Comparison of ENCODE assay signal across 11 cellular contexts in the genomic region with DNA sequence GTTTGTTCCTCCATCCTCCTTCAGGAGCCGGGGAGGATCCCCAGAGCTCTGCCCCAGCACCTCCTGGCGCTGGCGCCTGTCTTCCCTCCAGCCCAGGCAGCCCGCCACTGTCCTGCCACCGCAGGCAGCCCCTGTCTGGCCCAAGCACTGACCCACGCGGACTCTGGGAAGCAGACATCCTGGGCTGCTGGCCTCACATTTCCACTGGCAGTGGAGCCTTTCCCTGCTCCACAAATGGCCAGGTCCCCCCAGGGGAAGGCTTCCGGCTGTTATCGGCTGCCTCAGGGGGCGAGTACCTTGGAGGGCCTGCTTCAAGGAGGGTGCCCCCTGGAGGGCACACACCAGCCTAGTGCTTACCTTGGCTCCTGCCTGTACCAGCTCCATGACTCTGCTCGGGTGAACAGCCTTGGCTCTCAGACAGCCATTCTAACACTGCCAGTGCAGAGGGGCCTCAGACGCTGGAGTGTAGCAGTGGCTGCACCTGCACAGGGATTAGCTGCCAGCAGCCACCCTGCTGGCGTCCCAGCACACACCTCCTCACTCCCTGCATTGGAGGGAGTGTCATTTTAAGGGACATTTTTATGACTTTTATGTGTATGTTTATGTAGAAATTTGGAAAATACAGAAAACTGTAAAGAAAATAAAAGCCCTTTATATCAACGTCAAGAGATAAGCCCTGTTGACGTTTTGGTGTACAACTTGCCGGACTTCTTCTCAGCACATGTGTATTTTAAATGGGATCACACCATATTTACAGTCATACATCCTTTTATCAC. TPM values are rescaled to one million over a fixed set of nuclear protein-coding genes. Genes with fewer than 3 reads are reported as not detected.
DNase-seq lines count a peak whose midpoint lies in the region; ATAC-seq and TF ChIP-seq lines count a peak whose summit lies in the region.
"Had no signal": no experiment of that assay in that cellular context is flagged by ENCODE, and none has a peak within 500 bp of the region (broad histone marks: within the 10 kb centered on the region; RNA-seq: fewer than 3 reads in every experiment).

No MANE protein-coding gene starts in this region.

- peaks cover 18% of the 10 kb centered on the region for H3K27me3 Mint-ChIP-seq in activated CD4-positive, alpha-beta T cell treated with anti-CD3 and anti-CD28 coated beads, Interleukin-2, amount 10 ng/mL, durations not matched to agents 24 days and 14 days

- H3K27ac ChIP-seq in heart right ventricle (no peak overlapping the region), upper lobe of right lung (peak overlapping the region; percentile 30)

- no peak overlapping the region for H3K27ac Mint-ChIP-seq in activated CD4-positive, alpha-beta T cell treated with anti-CD3 and anti-CD28 coated beads, Interleukin-2, amount 10 ng/mL, durations not matched to agents 24 days and 14 days

- DNase-seq in heart right ventricle, result no peak
- DNase-seq in Right ventricle myocardium inferior (ENCODE audit: missing footprints), result no peak
- peak; percentile 57 for DNase-seq in NCI-H510A treated with DMSO at 0.1 percent for 48 hours (lab: John Stamatoyannopoulos, UW)
- DNase-seq in epithelial cell of proximal tubule (ENCODE audit: low read depth), result no peak
- DNase-seq in upper lobe of right lung, result no peak
- no peak for DNase-seq in hepatic stellate cell (ENCODE audit: low spot score)
- DNase-seq in GOT3 (lab: John Stamatoyannopoulos, UW), result no peak
- no peak for DNase-seq in activated CD4-positive, alpha-beta T cell treated with anti-CD3 and anti-CD28 coated beads, Interleukin-2, amount 10 ng/mL, durations not matched to agents 24 days and 14 days
- DNase-seq: activated naive CD4-positive, alpha-beta T cell treated with Interleukin-2 at 50 U/mL for 16 hours had no signal

- H3K4me1 ChIP-seq in heart right ventricle (peaks cover 0 to 6% (median 0%) of the 10 kb centered on the region in 9 donors), upper lobe of right lung (peaks cover 20% of the 10 kb centered on the region)

- H3K27me3 ChIP-seq in heart right ventricle, result peaks cover 0 to 13% (median 0%) of the 10 kb centered on the region in 7 donors
- no peaks in the 10 kb centered on the region for H3K27me3 ChIP-seq in upper lobe of right lung

- no peaks in the 10 kb centered on the region for H3K36me3 Mint-ChIP-seq in activated CD4-positive, alpha-beta T cell treated with anti-CD3 and anti-CD28 coated beads, Interleukin-2, amount 10 ng/mL, durations not matched to agents 24 days and 14 days (ENCODE audit: low read depth)
- H3K36me3 Mint-ChIP-seq: type B pancreatic cell had no signal

- H3K36me3 ChIP-seq in heart right ventricle (peaks cover 0 to 40% (median 0%) of the 10 kb centered on the region in 9 donors), upper lobe of right lung (no peaks in the 10 kb centered on the region)

- peaks cover 4% of the 10 kb centered on the region for H3K4me1 Mint-ChIP-seq in activated CD4-positive, alpha-beta T cell treated with anti-CD3 and anti-CD28 coated beads, Interleukin-2, amount 10 ng/mL, durations not matched to agents 24 days and 14 days

- H3K4me3 ChIP-seq in heart right ventricle (no peak overlapping the region), epithelial cell of proximal tubule (ENCODE audit: low read depth, low read length) (no peak overlapping the region), upper lobe of right lung (no peak overlapping the region)
- H3K4me3 ChIP-seq: smooth muscle cell had no signal

- intact Hi-C loops in heart right ventricle (cut with DNase I) (loop anchor here in 1 of 10 donors (10.0 kb wide), 1 partner anchor 47 kb away; no protein-coding TSS in a partner anchor), Right ventricle myocardium inferior (cut with DNase I) (no loop called here), upper lobe of right lung (cut with DNase I) (no loop called here)
- intact Hi-C loops in activated CD4-positive, alpha-beta T cell treated with anti-CD3 and anti-CD28 coated beads, Interleukin-2, amount 10 ng/mL, durations not matched to agents 24 days and 14 days (cut with micrococcal nuclease), result loop anchor here (1.0 kb wide), 1 partner anchor 46 kb away; no protein-coding TSS in a partner anchor

- H3K9me3 ChIP-seq in heart right ventricle (no peaks in the 10 kb centered on the region), upper lobe of right lung (no peaks in the 10 kb centered on the region)

- TF ChIP-seq CTCF in heart right ventricle (IDR thresholded peaks at IDR 0.05) (peak in 7 of 9 donors; percentile 7 to 30 (median 17)), epithelial cell of proximal tubule (conservative IDR thresholded peaks at IDR 0.05; ENCODE audit: low read depth, low read length) (peak; percentile 53), upper lobe of right lung (IDR thresholded peaks at IDR 0.05) (peak; percentile 22)

- WGBS in heart right ventricle, 2 donors, result 67 to 73% methylated on average over 16 of the region's 16 CpGs

- H3K4me3 Mint-ChIP-seq in activated CD4-positive, alpha-beta T cell treated with anti-CD3 and anti-CD28 coated beads, Interleukin-2, amount 10 ng/mL, durations not matched to agents 24 days and 14 days, result no peak overlapping the region
- H3K4me3 Mint-ChIP-seq: type B pancreatic cell had no signal

- H3K9me3 Mint-ChIP-seq in activated CD4-positive, alpha-beta T cell treated with anti-CD3 and anti-CD28 coated beads, Interleukin-2, amount 10 ng/mL, durations not matched to agents 24 days and 14 days, result no peaks in the 10 kb centered on the region
- H3K9me3 Mint-ChIP-seq: type B pancreatic cell had no signal

- ATAC-seq in heart right ventricle, result peak in 1 of 8 donors; percentile 13
- ATAC-seq in Right ventricle myocardium inferior, result no peak
- ATAC-seq in upper lobe of right lung, result no peak

RNA-seq across cellular contexts. Expression of a gene that starts 21.0 kb away (rescaled TPM):
- 10 to 100 TPM in 9 of 10 donors, 1 to 10 TPM in 1; 2.0 to 25.8 (median 13.2) TPM for total RNA-seq in heart right ventricle
- 10 to 100 TPM in 1 of 2 donors, 1 to 10 TPM in 1; 3.0 to 10.1 TPM for polyA plus RNA-seq in heart right ventricle
- total RNA-seq in Right ventricle myocardium inferior, result 4.8 TPM
- 0.07 and 1.3 TPM in 2 replicates for total RNA-seq in epithelial cell of proximal tubule
- total RNA-seq in upper lobe of right lung, result 64.1 TPM
- 0.26 TPM in 1 of 2 replicates, not detected in the other for total RNA-seq in activated CD4-positive, alpha-beta T cell treated with anti-CD3 and anti-CD28 coated beads, Interleukin-2, amount 10 ng/mL, durations not matched to agents 24 days and 14 days

RNA-seq across cellular contexts. Expression of a gene that starts 25.3 kb away (rescaled TPM):
- total RNA-seq in heart right ventricle (under 1 TPM in 1 of 10 donors, not detected in 9; 0.11 TPM), Right ventricle myocardium inferior (not detected), epithelial cell of proximal tubule (not detected in 2 replicates), upper lobe of right lung (not detected)
- not detected for polyA plus RNA-seq in heart right ventricle
- total RNA-seq in activated CD4-positive, alpha-beta T cell treated with anti-CD3 and anti-CD28 coated beads, Interleukin-2, amount 10 ng/mL, durations not matched to agents 24 days and 14 days, result not detected in 2 replicates
- total RNA-seq: smooth muscle cell had no signal
- polyA plus RNA-seq: smooth muscle cell had no signal

RNA-seq across cellular contexts. Expression of a gene that starts 51.8 kb away (rescaled TPM):
- total RNA-seq in heart right ventricle (10 to 100 TPM in 4 of 10 donors, 1 to 10 TPM in 6; 5.5 to 22.8 (median 8.5) TPM), Right ventricle myocardium inferior (15.5 TPM), epithelial cell of proximal tubule (16.0 and 18.0 TPM in 2 replicates), upper lobe of right lung (55.5 TPM)
- 10 to 100 TPM in 1 of 2 donors, 1 to 10 TPM in 1; 7.8 to 12.2 TPM for polyA plus RNA-seq in heart right ventricle
- total RNA-seq in activated CD4-positive, alpha-beta T cell treated with anti-CD3 and anti-CD28 coated beads, Interleukin-2, amount 10 ng/mL, durations not matched to agents 24 days and 14 days, result 1.7 and 2.0 TPM in 2 replicates

RNA-seq across cellular contexts. Expression of a gene that starts 52.4 kb away (rescaled TPM):
- total RNA-seq in heart right ventricle (10 to 100 TPM; 35.2 to 60.7 (median 42.8) TPM), Right ventricle myocardium inferior (36.8 TPM), epithelial cell of proximal tubule (36.1 and 45.8 TPM in 2 replicates), upper lobe of right lung (79.9 TPM)
- 10 to 100 TPM; 10.2 to 16.9 TPM for polyA plus RNA-seq in heart right ventricle
- total RNA-seq in activated CD4-positive, alpha-beta T cell treated with anti-CD3 and anti-CD28 coated beads, Interleukin-2, amount 10 ng/mL, durations not matched to agents 24 days and 14 days, result 113 and 115 TPM in 2 replicates
